30 cellular contexts compared by ENCODE assay signal in the genomic region with DNA sequence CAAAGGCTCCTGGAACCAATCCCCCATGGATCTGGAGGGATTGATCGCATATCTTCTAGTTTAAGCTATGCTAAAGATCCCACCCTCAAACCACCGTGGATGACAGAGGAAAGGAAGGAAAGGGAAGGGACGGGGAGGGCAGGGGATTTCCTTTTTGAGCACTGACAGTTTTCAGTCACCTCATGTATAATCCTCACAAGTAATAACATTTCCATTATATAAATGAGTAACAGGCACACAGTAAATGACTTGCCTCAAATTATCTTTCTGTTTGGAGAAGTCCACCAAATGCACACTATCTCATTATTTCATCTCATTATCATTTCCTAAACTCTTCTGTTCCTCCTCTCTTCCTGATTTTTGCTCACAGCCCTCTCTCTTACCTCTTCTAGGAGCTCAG.
DNase-seq lines count a peak whose midpoint lies in the region; TF ChIP-seq lines count a peak whose summit lies in the region.
"Had no signal": no experiment of that assay in that cellular context is flagged by ENCODE, and none has a peak within 500 bp of the region (broad histone marks: within the 10 kb centered on the region; RNA-seq: fewer than 3 reads in every experiment).

No MANE protein-coding gene starts in this region.

- no peak overlapping the region for H3K27ac ChIP-seq in breast epithelium
- H3K27ac ChIP-seq: gastrocnemius medialis, parathyroid adenoma, testis had no signal

- intact Hi-C loops in breast epithelium (cut with DNase I; ENCODE audit: low total_unique reads) = no loop called here

- H3K9me3 Mint-ChIP-seq in T-helper 2 cell treated with Interferon-gamma antibody and Interleukin-4, amounts not matched to agents 5 μg/mL and 100 μg/mL, for 36 hours = peaks cover 23% of the 10 kb centered on the region
- H3K9me3 Mint-ChIP-seq in endothelial cell (ENCODE audit: unreplicated experiment) = no peaks in the 10 kb centered on the region

- peak; percentile 9 for DNase-seq in T-helper 2 cell treated with Interferon-gamma antibody and Interleukin-4, amounts not matched to agents 5 μg/mL and 100 μg/mL, for 36 hours (ENCODE audit: low spot score)
- no peak for DNase-seq in T-helper 2 cell
- peak; percentile 8 for DNase-seq in stimulated activated CD4-positive, alpha-beta T cell treated with anti-CD3 and anti-CD28 coated beads, Interleukin-1b, Interleukin-23, amount 100 ng/mL, for 48 hours
- DNase-seq in stimulated activated CD4-positive, alpha-beta T cell treated with anti-CD3 and anti-CD28 coated beads, Interleukin-12 subunit alpha, Interleukin-12 subunit beta, amount 100 ng/mL, for 4 hours = no peak
- DNase-seq in endothelial cell (ENCODE audit: low spot score) = no peak
- DNase-seq in SKM-1 treated with dmso at 0.1 percent for 144 hours (lab: John Stamatoyannopoulos, UW; ENCODE audit: unreplicated experiment) = no peak
- DNase-seq in SIG-M5 (lab: John Stamatoyannopoulos, UW) = no peak
- no peak for DNase-seq in breast epithelium (ENCODE audit: low spot score in 2 of 2)
- DNase-seq: activated CD4-positive, alpha-beta T cell treated with anti-CD3 and anti-CD28 coated beads, Interleukin-2, amount 10 ng/mL, durations not matched to agents 7 days and 5 days; activated CD8-positive, alpha-beta memory T cell treated with anti-CD3 and anti-CD28 coated beads, Interleukin-2, amount 50 U/mL, for 4 hours; activated gamma-delta T cell treated with Interleukin-2 at 50 U/mL for 16 hours; aorta; dermis blood vessel endothelial cell; DMS153; gastrocnemius medialis; KG1; left colon; mammary epithelial cell; MG63; NCI-H1105 treated with DMSO at 0.1 percent for 48 hours; NCI-H2029; NCI-H524 treated with DMSO at 0.1 percent for 48 hours; NK-92 treated with Interleukin-12 subunit alpha and Interleukin-12 subunit beta, amount 100 ng/mL, for 24 hours; PC-3; small intestine; stimulated activated CD4-positive, alpha-beta T cell treated with anti-CD3 and anti-CD28 coated beads, Interleukin-4, amount 100 ng/mL, for 1 hour; testis had no signal

- no peak overlapping the region for H3K4me3 Mint-ChIP-seq in T-helper 2 cell treated with Interferon-gamma antibody and Interleukin-4, amounts not matched to agents 5 μg/mL and 100 μg/mL, for 36 hours
- peak overlapping the region; percentile 1 for H3K4me3 Mint-ChIP-seq in endothelial cell (ENCODE audit: unreplicated experiment)
- H3K4me3 Mint-ChIP-seq: activated CD4-positive, alpha-beta T cell treated with anti-CD3 and anti-CD28 coated beads, Interleukin-2, amount 10 ng/mL, durations not matched to agents 7 days and 5 days; neural crest cell; stimulated activated memory B cell treated with anti-CD40 and anti-IgM and Interleukin-4, amounts not matched to agents 10 μg/mL and 1 μg/mL and 100 μg/mL, for 72 hours had no signal

- TF ChIP-seq CTCF in endothelial cell (IDR thresholded peaks at IDR 0.05; ENCODE audit: unreplicated experiment) (no peak), breast epithelium (IDR thresholded peaks at IDR 0.05) (no peak)

- no peaks in the 10 kb centered on the region for H3K27me3 Mint-ChIP-seq in T-helper 2 cell treated with Interferon-gamma antibody and Interleukin-4, amounts not matched to agents 5 μg/mL and 100 μg/mL, for 36 hours (ENCODE audit: low read depth)
- peaks cover 14% of the 10 kb centered on the region for H3K27me3 Mint-ChIP-seq in endothelial cell (ENCODE audit: unreplicated experiment)
- H3K27me3 Mint-ChIP-seq: activated CD4-positive, alpha-beta T cell treated with anti-CD3 and anti-CD28 coated beads, Interleukin-2, amount 10 ng/mL, durations not matched to agents 7 days and 5 days; stimulated activated memory B cell treated with anti-CD40 and anti-IgM and Interleukin-4, amounts not matched to agents 10 μg/mL and 1 μg/mL and 100 μg/mL, for 72 hours had no signal

- H3K4me3 ChIP-seq in breast epithelium = no peak overlapping the region
- H3K4me3 ChIP-seq: gastrocnemius medialis, MG63, testis had no signal

- H3K27me3 ChIP-seq in breast epithelium = no peaks in the 10 kb centered on the region
- H3K27me3 ChIP-seq: gastrocnemius medialis, MG63, testis had no signal

- TF ChIP-seq POLR2A in breast epithelium (IDR thresholded peaks at IDR 0.05) = no peak

- H3K27ac Mint-ChIP-seq in T-helper 2 cell treated with Interferon-gamma antibody and Interleukin-4, amounts not matched to agents 5 μg/mL and 100 μg/mL, for 36 hours = no peak overlapping the region
- no peak overlapping the region for H3K27ac Mint-ChIP-seq in endothelial cell (ENCODE audit: unreplicated experiment)
- H3K27ac Mint-ChIP-seq: activated CD4-positive, alpha-beta T cell treated with anti-CD3 and anti-CD28 coated beads, Interleukin-2, amount 10 ng/mL, durations not matched to agents 7 days and 5 days; stimulated activated memory B cell treated with anti-CD40 and anti-IgM and Interleukin-4, amounts not matched to agents 10 μg/mL and 1 μg/mL and 100 μg/mL, for 72 hours had no signal

- peaks cover 62% of the 10 kb centered on the region for H3K36me3 Mint-ChIP-seq in T-helper 2 cell treated with Interferon-gamma antibody and Interleukin-4, amounts not matched to agents 5 μg/mL and 100 μg/mL, for 36 hours (ENCODE audit: low read depth)
- H3K36me3 Mint-ChIP-seq in endothelial cell (ENCODE audit: low read depth, unreplicated experiment) = peaks cover 26% of the 10 kb centered on the region

- H3K4me1 ChIP-seq in breast epithelium = no peaks in the 10 kb centered on the region
- H3K4me1 ChIP-seq: gastrocnemius medialis, parathyroid adenoma, testis had no signal

- peaks cover 10% of the 10 kb centered on the region for H3K4me1 Mint-ChIP-seq in T-helper 2 cell treated with Interferon-gamma antibody and Interleukin-4, amounts not matched to agents 5 μg/mL and 100 μg/mL, for 36 hours (ENCODE audit: low read depth)
- H3K4me1 Mint-ChIP-seq in endothelial cell (ENCODE audit: unreplicated experiment) = peaks cover 19% of the 10 kb centered on the region
- H3K4me1 Mint-ChIP-seq: neural crest cell; stimulated activated memory B cell treated with anti-CD40 and anti-IgM and Interleukin-4, amounts not matched to agents 10 μg/mL and 1 μg/mL and 100 μg/mL, for 72 hours had no signal

- peaks cover 0 to 17% of the 10 kb centered on the region in 2 donors for H3K9me3 ChIP-seq in breast epithelium
- H3K9me3 ChIP-seq: testis had no signal

- no peaks in the 10 kb centered on the region for H3K36me3 ChIP-seq in breast epithelium
- H3K36me3 ChIP-seq: gastrocnemius medialis, MG63 had no signal

Comparison
In these comparisons a context has a peak if more than half of its experiments do, and no peak if none do; other contexts are left out.
1. DNase-seq: peak in T-helper 2 cell treated with Interferon-gamma antibody and Interleukin-4, amounts not matched to agents 5 μg/mL and 100 μg/mL, for 36 hours (single experiment) and stimulated activated CD4-positive, alpha-beta T cell treated with anti-CD3 and anti-CD28 coated beads, Interleukin-1b, Interleukin-23, amount 100 ng/mL, for 48 hours (single experiment); none in T-helper 2 cell (0 of 5), stimulated activated CD4-positive, alpha-beta T cell treated with anti-CD3 and anti-CD28 coated beads, Interleukin-12 subunit alpha, Interleukin-12 subunit beta, amount 100 ng/mL, for 4 hours (single experiment), endothelial cell (single experiment), SKM-1 treated with dmso at 0.1 percent for 144 hours (single experiment), SIG-M5 (single experiment) and breast epithelium (0 of 2).